19 cellular contexts compared by ENCODE assay signal in the genomic region with DNA sequence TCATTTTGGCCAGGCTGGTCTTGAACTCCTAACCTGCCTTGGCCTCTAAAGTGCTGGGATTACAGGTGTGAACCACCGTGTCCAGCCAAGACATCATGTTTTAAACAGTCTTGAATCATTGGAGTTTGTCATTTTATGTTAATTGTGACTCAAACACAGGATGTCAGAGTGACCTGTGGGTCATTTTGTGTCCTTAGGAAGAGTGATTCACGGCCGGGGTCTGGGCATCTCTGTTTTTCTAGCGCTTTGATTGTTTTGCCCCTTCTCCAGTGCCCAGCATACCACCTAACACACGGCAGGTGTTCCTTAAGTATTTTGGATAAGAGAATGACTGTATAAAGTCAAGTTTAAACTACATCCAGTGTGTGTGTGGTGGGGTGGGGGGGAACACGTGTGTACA.
DNase-seq lines count a peak whose midpoint lies in the region; ATAC-seq, FAIRE-seq and TF ChIP-seq lines count a peak whose summit lies in the region.
"Had no signal": no experiment of that assay in that cellular context is flagged by ENCODE, and none has a peak within 500 bp of the region (broad histone marks: within the 10 kb centered on the region; RNA-seq: fewer than 3 reads in every experiment).

No MANE protein-coding gene starts in this region.

- H3K79me2 ChIP-seq in endothelial cell of umbilical vein (ENCODE audit: control insufficient read depth, insufficient read depth, low read length), result no peaks in the 10 kb centered on the region
- H3K79me2 ChIP-seq in trophoblast cell (ENCODE audit: control insufficient read depth, insufficient read depth, low read length, poor library complexity), result no peaks in the 10 kb centered on the region

- peaks cover 0 to 6% (median 0%) of the 10 kb centered on the region in 7 donors for H3K9me3 Mint-ChIP-seq in CD4-positive, CD25-positive, alpha-beta regulatory T cell
- no peaks in the 10 kb centered on the region for H3K9me3 Mint-ChIP-seq in CD4-positive, alpha-beta T cell
- H3K9me3 Mint-ChIP-seq: H9 had no signal

- H2BK5ac ChIP-seq in trophoblast cell (ENCODE audit: low read depth, low read length, poor library complexity), result no peak overlapping the region

- H4K91ac ChIP-seq in trophoblast cell (ENCODE audit: low read depth, low read length), result peak overlapping the region; percentile 25

- POLR2A ChIA-PET in CD4-positive, alpha-beta T cell (lab: Charles Lee), result no interaction called here
- POLR2A ChIA-PET in endothelial cell of umbilical vein (lab: Charles Lee), result no interaction called here

- peak overlapping the region; percentile 18 for H2BK12ac ChIP-seq in trophoblast cell (ENCODE audit: low read length)

- peak overlapping the region; percentile 46 to 93 (median 83) for H3K27ac Mint-ChIP-seq in CD4-positive, CD25-positive, alpha-beta regulatory T cell
- peak overlapping the region; percentile 56 for H3K27ac Mint-ChIP-seq in CD4-positive, alpha-beta T cell
- H3K27ac Mint-ChIP-seq: H9 had no signal

- H3K23ac ChIP-seq in trophoblast cell (ENCODE audit: low read length), result no peak overlapping the region

- FAIRE-seq in endothelial cell of umbilical vein (lab: Jason Lieb, UNC), result peak; percentile 70
- FAIRE-seq: GM12892, GM19239, H1 had no signal

- no peaks in the 10 kb centered on the region for H3K9me1 ChIP-seq in endothelial cell of umbilical vein (replicated peaks; ENCODE audit: control insufficient read depth, extremely low read depth, insufficient read depth, low read length)

- no peak overlapping the region for H3K4me3 ChIP-seq in CD4-positive, CD25-positive, alpha-beta regulatory T cell (ENCODE audit: low read depth, low read length)
- H3K4me3 ChIP-seq in endothelial cell of umbilical vein (replicated peaks in 1 of 3; ENCODE audit: insufficient read depth in 1 of 3, low read depth in 1 of 3, low read length in 3 of 3) (no peak overlapping the region), trophoblast cell (ENCODE audit: low read depth, low read length) (no peak overlapping the region)
- H3K4me3 ChIP-seq: GM23248 had no signal

- H4K8ac ChIP-seq in trophoblast cell (ENCODE audit: low read depth, low read length), result no peak overlapping the region

- no peak for DNase-seq in CD4-positive, CD25-positive, alpha-beta regulatory T cell
- no peak for DNase-seq in CD4-positive, alpha-beta T cell
- DNase-seq in endothelial cell of umbilical vein (ENCODE audit: low read depth, low spot score), result peak; percentile 45
- no peak for DNase-seq in trophoblast cell
- no peak for DNase-seq in occipital lobe (lab: John Stamatoyannopoulos, UW)
- DNase-seq: C1 segment of cervical spinal cord, Calu3, COR-L47, DMS53, DMS79 treated with DMSO at 0.1 percent for 48 hours, GF-D8, GM23248, H9 had no signal

- no peaks in the 10 kb centered on the region for H3K9me3 ChIP-seq in CD4-positive, CD25-positive, alpha-beta regulatory T cell (ENCODE audit: control insufficient read depth in 2 of 2, low read length in 2 of 2)
- H3K9me3 ChIP-seq in CD4-positive, alpha-beta T cell (ENCODE audit: control insufficient read depth, low read length), result no peaks in the 10 kb centered on the region
- H3K9me3 ChIP-seq in endothelial cell of umbilical vein (replicated peaks; ENCODE audit: control insufficient read depth, insufficient read depth, low read length), result no peaks in the 10 kb centered on the region
- H3K9me3 ChIP-seq in trophoblast cell (ENCODE audit: insufficient read depth, low read depth, low read length), result no peaks in the 10 kb centered on the region

- intact Hi-C loops in CD4-positive, alpha-beta T cell (cut with DNase I, micrococcal nuclease), result no loop called here
- intact Hi-C loops in endothelial cell of umbilical vein (cut with micrococcal nuclease), result no loop called here

- no peak overlapping the region for H4K12ac ChIP-seq in trophoblast cell (ENCODE audit: low read depth, low read length)

- TF ChIP-seq CTCF in CD4-positive, alpha-beta T cell (IDR thresholded peaks at IDR 0.05), result no peak
- no peak for TF ChIP-seq CTCF in endothelial cell of umbilical vein (IDR thresholded peaks at IDR 0.05; ENCODE audit: extremely low read depth in 1 of 2, insufficient read depth in 1 of 2, low read depth in 1 of 2, low read length in 2 of 2)

- H3K27me3 Mint-ChIP-seq in CD4-positive, CD25-positive, alpha-beta regulatory T cell, result no peaks in the 10 kb centered on the region
- H3K27me3 Mint-ChIP-seq in CD4-positive, alpha-beta T cell, result no peaks in the 10 kb centered on the region

- peaks cover 18% of the 10 kb centered on the region for H3K79me1 ChIP-seq in trophoblast cell (ENCODE audit: low read length)

- no peak for TF ChIP-seq POLR2A in endothelial cell of umbilical vein (IDR thresholded peaks at IDR 0.05; ENCODE audit: low read depth, low read length)

- H3K36me3 Mint-ChIP-seq in CD4-positive, CD25-positive, alpha-beta regulatory T cell, result peaks cover 4% of the 10 kb centered on the region
- no peaks in the 10 kb centered on the region for H3K36me3 Mint-ChIP-seq in CD4-positive, alpha-beta T cell (ENCODE audit: low read depth)

- H3K9ac ChIP-seq in endothelial cell of umbilical vein (replicated peaks; ENCODE audit: extremely low read depth, insufficient read depth, low read length), result no peak overlapping the region
- H3K9ac ChIP-seq in trophoblast cell (ENCODE audit: low read length), result no peak overlapping the region
- H3K9ac ChIP-seq: GM23248 had no signal

- no TSS peak for BruUV-seq in endothelial cell of umbilical vein (replicated peaks; lab: Mats Ljungman, UMichigan)

- H3K4me1 ChIP-seq in CD4-positive, CD25-positive, alpha-beta regulatory T cell (ENCODE audit: control insufficient read depth, insufficient read depth, low read length, poor library complexity, severe bottlenecking), result peaks cover 50% of the 10 kb centered on the region
- H3K4me1 ChIP-seq in endothelial cell of umbilical vein (ENCODE audit: control insufficient read depth, extremely low read depth, insufficient read depth, low read length) (peaks cover 16% of the 10 kb centered on the region), trophoblast cell (ENCODE audit: control insufficient read depth in 1 of 2, insufficient read depth in 2 of 2, low read length in 2 of 2) (peaks cover 10% of the 10 kb centered on the region in 2 experiments)

- no peaks in the 10 kb centered on the region for H3K27me3 ChIP-seq in CD4-positive, CD25-positive, alpha-beta regulatory T cell (ENCODE audit: control insufficient read depth, insufficient read depth, low read length)
- H3K27me3 ChIP-seq in CD4-positive, alpha-beta T cell (ENCODE audit: control insufficient read depth, insufficient read depth, low read length), result no peaks in the 10 kb centered on the region
- no peaks in the 10 kb centered on the region for H3K27me3 ChIP-seq in endothelial cell of umbilical vein (ENCODE audit: control insufficient read depth in 2 of 2, insufficient read depth in 2 of 2, low read length in 2 of 2)
- H3K27me3 ChIP-seq in trophoblast cell (ENCODE audit: insufficient read depth, low read length), result no peaks in the 10 kb centered on the region

- CTCF ChIA-PET in CD4-positive, alpha-beta T cell (lab: Charles Lee), result no interaction called here
- CTCF ChIA-PET in endothelial cell of umbilical vein (lab: Charles Lee), result no interaction called here

- ATAC-seq in CD4-positive, CD25-positive, alpha-beta regulatory T cell (ENCODE audit: low read depth in 2 of 2), result no peak
- no peak for ATAC-seq in CD4-positive, alpha-beta T cell (ENCODE audit: poor library complexity)
- ATAC-seq in HG02610 (IDR thresholded peaks at IDR 0.05; ENCODE audit: unreplicated experiment), result no peak
- ATAC-seq in HG02973 (IDR thresholded peaks at IDR 0.05; ENCODE audit: unreplicated experiment), result no peak
- ATAC-seq: HCT116 had no signal

- no peaks in the 10 kb centered on the region for H3K36me3 ChIP-seq in CD4-positive, CD25-positive, alpha-beta regulatory T cell (ENCODE audit: control insufficient read depth, insufficient read depth, low read length)
- H3K36me3 ChIP-seq in endothelial cell of umbilical vein (ENCODE audit: control insufficient read depth in 2 of 2, extremely low read depth in 1 of 2, insufficient read depth in 2 of 2, low read length in 2 of 2), result no peaks in the 10 kb centered on the region
- H3K36me3 ChIP-seq in trophoblast cell (ENCODE audit: control insufficient read depth in 1 of 2, insufficient read depth in 2 of 2, low read length in 2 of 2), result no peaks in the 10 kb centered on the region

- H3K4me2 ChIP-seq in endothelial cell of umbilical vein (ENCODE audit: insufficient read depth, low read length) (peak overlapping the region; percentile 18), trophoblast cell (ENCODE audit: low read length) (no peak overlapping the region)

- no peak overlapping the region for H3K18ac ChIP-seq in trophoblast cell (ENCODE audit: low read length)

- peak overlapping the region; percentile 79 for H3K27ac ChIP-seq in CD4-positive, CD25-positive, alpha-beta regulatory T cell (ENCODE audit: insufficient read depth, low read length, poor library complexity, severe bottlenecking)
- H3K27ac ChIP-seq in CD4-positive, alpha-beta T cell (ENCODE audit: low read depth, low read length), result no peak overlapping the region
- H3K27ac ChIP-seq in endothelial cell of umbilical vein (ENCODE audit: insufficient read depth, low read depth, low read length) (no peak overlapping the region), trophoblast cell (ENCODE audit: low read depth, low read length) (no peak overlapping the region)
- H3K27ac ChIP-seq: GM23248 had no signal

- H3K4me3 Mint-ChIP-seq in CD4-positive, CD25-positive, alpha-beta regulatory T cell, result no peak overlapping the region
- H3K4me3 Mint-ChIP-seq in CD4-positive, alpha-beta T cell, result no peak overlapping the region
- H3K4me3 Mint-ChIP-seq: H9 had no signal

- H2AK5ac ChIP-seq in trophoblast cell (ENCODE audit: low read length), result no peak overlapping the region

- no peaks in the 10 kb centered on the region for H4K20me1 ChIP-seq in endothelial cell of umbilical vein (replicated peaks; ENCODE audit: control insufficient read depth, extremely low read depth, insufficient read depth, low read length)

- dilution Hi-C loops in endothelial cell of umbilical vein (cut with MboI; ENCODE audit: extremely low pct_ligation_motif_present, low sequenced_read_pairs), result no loop called here

- WGBS in trophoblast cell (ENCODE audit: extremely low coverage, insufficient coverage, insufficient read length), result no CpG with 5 or more reads among the region's 6 CpGs

- H3K4ac ChIP-seq in trophoblast cell (ENCODE audit: low read depth, low read length), result no peak overlapping the region

- no peak overlapping the region for H2AFZ ChIP-seq in endothelial cell of umbilical vein (ENCODE audit: low read depth, low read length)
- H2AFZ ChIP-seq in trophoblast cell (ENCODE audit: insufficient read depth, low read length, poor library complexity), result no peak overlapping the region
- H2AFZ ChIP-seq: GM23248 had no signal

- H2BK120ac ChIP-seq in trophoblast cell (ENCODE audit: insufficient read depth, low read length, poor library complexity), result peak overlapping the region; percentile 10

- no peak overlapping the region for H3K14ac ChIP-seq in trophoblast cell (ENCODE audit: low read length)

- peaks cover 34 to 56% (median 39%) of the 10 kb centered on the region in 4 donors for H3K4me1 Mint-ChIP-seq in CD4-positive, CD25-positive, alpha-beta regulatory T cell
- peaks cover 46% of the 10 kb centered on the region for H3K4me1 Mint-ChIP-seq in CD4-positive, alpha-beta T cell (ENCODE audit: low read depth)

TF ChIP-seq in endothelial cell of umbilical vein, 7 proteins besides CTCF, POLR2A, EP300 and RAD21 (continues in another document):
- TF ChIP-seq GATA2 (IDR thresholded peaks at IDR 0.05; ENCODE audit: insufficient read depth, insufficient read length, low read depth, low read length), result peak; percentile 30
